ENCODE assay signal across 7 cellular contexts in genomic region chrX:149537474-149537873, GRCh38. TPM values are rescaled to one million over a fixed set of nuclear protein-coding genes. Genes with fewer than 3 reads are reported as not detected.
"Had no signal": no experiment of that assay in that cellular context is flagged by ENCODE, and none has a peak within 500 bp of the region (broad histone marks: within the 10 kb centered on the region; RNA-seq: fewer than 3 reads in every experiment).

No MANE protein-coding gene starts in this region.

RNA-seq across cellular contexts. Expression of gene HSFX3, which starts 12.2 kb away (rescaled TPM):
- total RNA-seq: activated CD4-positive, alpha-beta memory T cell treated with anti-CD3 and anti-CD28 coated beads, Interleukin-2, amount 10 ng/mL, durations not matched to agents 7 days and 5 days; bronchial epithelial cell; PC-3; Right ventricle myocardium inferior; SK-MEL-5; T-cell had no signal

RNA-seq across cellular contexts. Expression of gene MAGEA9B, which starts 49.8 kb away (rescaled TPM):
- total RNA-seq: activated CD4-positive, alpha-beta memory T cell treated with anti-CD3 and anti-CD28 coated beads, Interleukin-2, amount 10 ng/mL, durations not matched to agents 7 days and 5 days; activated CD8-positive, alpha-beta memory T cell treated with anti-CD3 and anti-CD28 coated beads, Interleukin-2, amount 10 ng/mL, durations not matched to agents 7 days and 5 days; bronchial epithelial cell; PC-3; Right ventricle myocardium inferior; SK-MEL-5; T-cell had no signal

RNA-seq across cellular contexts. Expression of gene HSFX2, which starts 57.6 kb away (rescaled TPM):
- total RNA-seq: activated CD4-positive, alpha-beta memory T cell treated with anti-CD3 and anti-CD28 coated beads, Interleukin-2, amount 10 ng/mL, durations not matched to agents 7 days and 5 days; bronchial epithelial cell; PC-3; Right ventricle myocardium inferior; SK-MEL-5; T-cell had no signal
